22 cellular contexts compared by ENCODE assay signal in genomic region chr12:106070611-106071010, GRCh38.
DNase-seq lines count a peak whose midpoint lies in the region; ATAC-seq, FAIRE-seq and TF ChIP-seq lines count a peak whose summit lies in the region.
"Had no signal": no experiment of that assay in that cellular context is flagged by ENCODE, and none has a peak within 500 bp of the region (broad histone marks: within the 10 kb centered on the region; RNA-seq: fewer than 3 reads in every experiment).

No MANE protein-coding gene starts in this region.

- peaks cover 28% of the 10 kb centered on the region for H3K36me3 ChIP-seq in IMR-90 (ENCODE audit: control insufficient read depth, insufficient read depth, low read length)
- H3K36me3 ChIP-seq in astrocyte (ENCODE audit: insufficient read depth, low read length) = peaks cover 38% of the 10 kb centered on the region
- H3K36me3 ChIP-seq in upper lobe of right lung = peaks cover 48% of the 10 kb centered on the region

- in situ Hi-C loops in IMR-90 (cut with MboI; ENCODE audit: low sequenced_read_pairs) = no loop called here

- no peaks in the 10 kb centered on the region for H3K27me3 Mint-ChIP-seq in astrocyte (ENCODE audit: low read depth, unreplicated experiment)

- H4K5ac ChIP-seq in IMR-90 (ENCODE audit: low read depth, low read length) = no peak overlapping the region

- CTCF ChIA-PET in IMR-90 (lab: Yijun Ruan, JAX) = no interaction called here

- no peak overlapping the region for H2BK120ac ChIP-seq in IMR-90 (ENCODE audit: low read depth, low read length)

- no peak overlapping the region for H4K8ac ChIP-seq in IMR-90 (ENCODE audit: low read depth in 2 of 2, low read length in 2 of 2)

- peaks cover 20% of the 10 kb centered on the region for H3K9me1 ChIP-seq in IMR-90 (ENCODE audit: insufficient read depth, low read length)

- TF ChIP-seq RAD21 in IMR-90 (IDR thresholded peaks at IDR 0.05; ENCODE audit: low read length) = no peak

- ATAC-seq in IMR-90 (ENCODE audit: low read depth) (no peak), upper lobe of right lung (no peak)
- ATAC-seq: A549, HCT116, SK-N-SH treated with all-trans-retinoic acid at 6 μM for 48 hours had no signal

- H3K27ac Mint-ChIP-seq in astrocyte (ENCODE audit: unreplicated experiment) = peak overlapping the region; percentile 47
- H3K27ac Mint-ChIP-seq: CD4-positive, CD25-positive, alpha-beta regulatory T cell; IgD-negative memory B cell had no signal

- H3K4ac ChIP-seq in IMR-90 (ENCODE audit: low read depth, low read length) = no peak overlapping the region; the same call in 1 of the 2 replicates

- peaks cover 54% of the 10 kb centered on the region for H3K36me3 Mint-ChIP-seq in astrocyte (ENCODE audit: low read depth, unreplicated experiment)
- H3K36me3 Mint-ChIP-seq: CD4-positive, CD25-positive, alpha-beta regulatory T cell had no signal

- peaks cover 4% of the 10 kb centered on the region for H3K79me2 ChIP-seq in astrocyte (ENCODE audit: insufficient read depth, low read length)

- POLR2A ChIA-PET in IMR-90 (lab: Charles Lee; ENCODE audit: unreplicated experiment) = no interaction called here

- H3K14ac ChIP-seq in IMR-90 (replicated peaks; ENCODE audit: low read depth, low read length) = 0 out of 2 replicates have a peak overlapping the region, but pooled peaks have one; percentile 27

- DNase-seq in IMR-90 (no peak), astrocyte (ENCODE audit: low read depth) (no peak), islet precursor cell (peak; percentile 47), upper lobe of right lung (no peak), NCI-H1105 (lab: John Stamatoyannopoulos, UW) (no peak), SIG-M5 treated with dmso at 0.1 percent for 504 hours (lab: John Stamatoyannopoulos, UW; ENCODE audit: unreplicated experiment) (no peak)
- no peak for DNase-seq in activated CD8-positive, alpha-beta memory T cell treated with anti-CD3 and anti-CD28 coated beads, Interleukin-2, amount 50 U/mL, for 4 hours
- DNase-seq: CD4-positive, CD25-positive, alpha-beta regulatory T cell; GDM1; NCI-H1694; NCI-H774; NK-92 treated with Interleukin-12 subunit alpha and Interleukin-12 subunit beta, amount 100 ng/mL, for 24 hours; SHP77 treated with DMSO at 0.1 percent for 48 hours had no signal

- WGBS in IMR-90 (ENCODE audit: extremely low coverage in 2 of 2, insufficient read length in 1 of 2), 2 experiments = 94% methylated on average over 3 of the region's 6 CpGs; no CpG with 5 or more reads in 1 of the 2 experiments

- H3K27me3 ChIP-seq in IMR-90 (ENCODE audit: control insufficient read depth, insufficient read depth, low read length) = no peaks in the 10 kb centered on the region
- no peaks in the 10 kb centered on the region for H3K27me3 ChIP-seq in astrocyte (ENCODE audit: insufficient read depth, low read length)
- H3K27me3 ChIP-seq in upper lobe of right lung = no peaks in the 10 kb centered on the region

- H4K91ac ChIP-seq in IMR-90 (ENCODE audit: insufficient read depth, low read depth, low read length) = no peak overlapping the region

- TF ChIP-seq CTCF in IMR-90 (conservative IDR thresholded peaks at IDR 0.05; ENCODE audit: low read depth, low read length) = no peak
- TF ChIP-seq CTCF in astrocyte (IDR thresholded peaks at IDR 0.05; ENCODE audit: insufficient read depth, low read depth, low read length) = no peak
- TF ChIP-seq CTCF in upper lobe of right lung (IDR thresholded peaks at IDR 0.05) = no peak

- H3K4me1 ChIP-seq in IMR-90 (ENCODE audit: control insufficient read depth, insufficient read depth, low read length) = peaks cover 19% of the 10 kb centered on the region
- H3K4me1 ChIP-seq in astrocyte (ENCODE audit: insufficient read depth, low read length) = peaks cover 17% of the 10 kb centered on the region
- peaks cover 43% of the 10 kb centered on the region for H3K4me1 ChIP-seq in upper lobe of right lung

- intact Hi-C loops in IMR-90 (cut with micrococcal nuclease) (no loop called here), upper lobe of right lung (cut with DNase I) (no loop called here)

- H2BK15ac ChIP-seq in IMR-90 (ENCODE audit: low read depth, low read length) = no peak overlapping the region

- H3K4me2 ChIP-seq in IMR-90 (ENCODE audit: low read depth, low read length) = no peak overlapping the region
- no peak overlapping the region for H3K4me2 ChIP-seq in astrocyte (ENCODE audit: low read length)
- H3K4me2 ChIP-seq: A549 had no signal

- peaks cover 42% of the 10 kb centered on the region for H3K4me1 Mint-ChIP-seq in astrocyte (ENCODE audit: low read depth, unreplicated experiment)
- H3K4me1 Mint-ChIP-seq: CD4-positive, CD25-positive, alpha-beta regulatory T cell; IgD-negative memory B cell had no signal

- H3K4me3 Mint-ChIP-seq in astrocyte (ENCODE audit: unreplicated experiment) = no peak overlapping the region
- H3K4me3 Mint-ChIP-seq: CD4-positive, CD25-positive, alpha-beta regulatory T cell; IgD-negative memory B cell had no signal

- no peak for TF ChIP-seq POLR2A in IMR-90 (IDR thresholded peaks at IDR 0.05; ENCODE audit: low read depth, low read length)

- H3K23ac ChIP-seq in IMR-90 (ENCODE audit: low read depth, low read length) = no peak overlapping the region

- H3K9me3 Mint-ChIP-seq in astrocyte (ENCODE audit: unreplicated experiment) = no peaks in the 10 kb centered on the region

- H3K9me3 ChIP-seq in IMR-90 (ENCODE audit: control insufficient read depth, insufficient read depth, low read length) (no peaks in the 10 kb centered on the region), astrocyte (ENCODE audit: insufficient read depth, low read depth, low read length) (no peaks in the 10 kb centered on the region), upper lobe of right lung (no peaks in the 10 kb centered on the region)
- H3K9me3 ChIP-seq: A549 had no signal

- no peak overlapping the region for H2BK5ac ChIP-seq in IMR-90 (ENCODE audit: low read depth, low read length, poor library complexity, severe bottlenecking)

- H3K4me3 ChIP-seq in IMR-90 (ENCODE audit: insufficient read depth, low read depth, low read length) (no peak overlapping the region), astrocyte (ENCODE audit: insufficient read depth, low read depth, low read length) (no peak overlapping the region), upper lobe of right lung (no peak overlapping the region)
- H3K4me3 ChIP-seq: A549 had no signal

- H3K56ac ChIP-seq in IMR-90 (ENCODE audit: extremely low read depth, insufficient read depth, low read length) = no peak overlapping the region

- no peak overlapping the region for H3K18ac ChIP-seq in IMR-90 (ENCODE audit: low read depth, low read length)

- H2AK5ac ChIP-seq in IMR-90 (ENCODE audit: low read depth, low read length) = no peak overlapping the region

- no peak overlapping the region for H2AK9ac ChIP-seq in IMR-90 (replicated peaks; ENCODE audit: low read depth, low read length, poor library complexity)

- H3K27ac ChIP-seq in IMR-90 (ENCODE audit: insufficient read depth, low read length) = no peak overlapping the region
- H3K27ac ChIP-seq in astrocyte (ENCODE audit: low read depth, low read length) = no peak overlapping the region
- H3K27ac ChIP-seq in upper lobe of right lung = peak overlapping the region; percentile 2
- H3K27ac ChIP-seq: A549, RWPE1 had no signal

- dilution Hi-C loops in IMR-90 (cut with HindIII; ENCODE audit: low sequenced_read_pairs, unreplicated experiment) = no loop called here

- peaks cover 9 to 36% of the 10 kb centered on the region in 2 experiments; a peak in 3 of 4 replicates for H3K79me1 ChIP-seq in IMR-90 (ENCODE audit: low read depth in 1 of 2, low read length in 2 of 2)

- no peak overlapping the region for H2BK20ac ChIP-seq in IMR-90 (ENCODE audit: low read depth, low read length)

- H4K20me1 ChIP-seq in IMR-90 (ENCODE audit: insufficient read depth, low read length) (peaks cover 7% of the 10 kb centered on the region; the same call in 1 of the 2 replicates), astrocyte (ENCODE audit: insufficient read depth, low read length) (no peaks in the 10 kb centered on the region)

- no peak overlapping the region for H3K9ac ChIP-seq in IMR-90 (ENCODE audit: low read depth, low read length)
- no peak overlapping the region for H3K9ac ChIP-seq in astrocyte (ENCODE audit: low read length)

- BruUV-seq in IMR-90 (replicated peaks; lab: Mats Ljungman, UMichigan) = no TSS peak

- H2AFZ ChIP-seq in IMR-90 (replicated peaks; ENCODE audit: low read length, poor library complexity) = peak overlapping the region; percentile 12
- no peak overlapping the region for H2AFZ ChIP-seq in astrocyte (ENCODE audit: low read depth, low read length)

- no peak for FAIRE-seq in astrocyte (lab: Jason Lieb, UNC)
- FAIRE-seq: A549, GM18507, GM19239, H1, HTR-8/SVneo had no signal

TF ChIP-seq in IMR-90, 13 proteins besides CTCF, POLR2A, EP300 and RAD21 (continues in another document):
- TF ChIP-seq NFE2L2 (IDR thresholded peaks at IDR 0.05; ENCODE audit: low read depth, low read length) (no peak), RCOR1 (IDR thresholded peaks at IDR 0.05; ENCODE audit: insufficient replicate concordance, low read length) (no peak), USF2 (IDR thresholded peaks at IDR 0.05; ENCODE audit: low read depth, low read length) (no peak), BHLHE40 (IDR thresholded peaks at IDR 0.05; ENCODE audit: low read depth, low read length) (no peak), ELK1 (IDR thresholded peaks at IDR 0.05; ENCODE audit: borderline replicate concordance, low read depth, low read length) (no peak), SMC3 (IDR thresholded peaks at IDR 0.05; ENCODE audit: low read depth, low read length) (no peak), FOS (IDR thresholded peaks at IDR 0.05; ENCODE audit: low read depth, low read length) (no peak), MAZ (IDR thresholded peaks at IDR 0.05; ENCODE audit: borderline replicate concordance, low read depth, low read length) (no peak), CHD1 (IDR thresholded peaks at IDR 0.05; ENCODE audit: low read depth, low read length) (no peak), RFX5 (IDR thresholded peaks at IDR 0.05; ENCODE audit: low read depth, low read length) (no peak)
